ENCODE assay signal across 13 cellular contexts in the genomic region with DNA sequence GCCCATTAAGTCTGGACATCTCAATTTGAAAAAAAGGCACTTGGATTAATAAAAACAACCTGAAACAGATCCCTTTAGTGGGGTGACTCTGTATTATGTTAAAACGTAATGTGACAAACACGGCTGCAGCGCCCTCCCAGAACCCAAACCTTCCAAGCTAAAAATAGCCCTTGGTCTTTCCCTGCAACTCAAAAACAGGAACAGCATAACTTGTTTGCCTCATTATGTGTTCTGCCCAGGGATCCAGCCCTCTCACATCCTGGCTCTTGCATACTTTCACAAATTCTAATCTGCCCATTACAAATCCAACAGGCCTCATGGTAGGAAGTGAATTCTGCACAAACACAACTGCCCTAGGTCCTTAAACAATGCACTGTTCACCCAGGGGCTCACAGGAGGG.
DNase-seq lines count a peak whose midpoint lies in the region; ATAC-seq and TF ChIP-seq lines count a peak whose summit lies in the region.
"Had no signal": no experiment of that assay in that cellular context is flagged by ENCODE, and none has a peak within 500 bp of the region (broad histone marks: within the 10 kb centered on the region; RNA-seq: fewer than 3 reads in every experiment).

No MANE protein-coding gene starts in this region.

- peak overlapping the region; percentile 33 to 51 (median 46) for H3K9ac ChIP-seq in skeletal muscle tissue (ENCODE audit: low read depth in 1 of 3, low read length in 3 of 3)

- H3K27ac ChIP-seq in caudate nucleus (ENCODE audit: low read depth, low read length) (peak overlapping the region; percentile 8), hepatocyte (peak overlapping the region; percentile 11), skeletal muscle tissue (ENCODE audit: low read depth, low read length) (peak overlapping the region; percentile 20)

- no peak for TF ChIP-seq POLR2A in erythroblast (IDR thresholded peaks at IDR 0.05; ENCODE audit: low read length)

- ATAC-seq in GM21360 (IDR thresholded peaks at IDR 0.05; ENCODE audit: unreplicated experiment) (no peak), GM19023 (IDR thresholded peaks at IDR 0.05; ENCODE audit: unreplicated experiment) (no peak)
- no peak for ATAC-seq in activated T-cell treated with anti-CD3 and anti-CD28 coated beads, Interleukin-2, amount 50 U/mL, for 4 hours
- ATAC-seq: effector memory CD8-positive, alpha-beta T cell; mucosa of descending colon had no signal

- no peaks in the 10 kb centered on the region for H3K79me2 ChIP-seq in hepatocyte

- H3K9me3 Mint-ChIP-seq in activated T-cell treated with anti-CD3 and anti-CD28 coated beads, Interleukin-2, amount 50 U/mL, for 4 hours = no peaks in the 10 kb centered on the region
- H3K9me3 Mint-ChIP-seq: activated T-cell treated with anti-CD3 and anti-CD28 coated beads, Interleukin-2, amount 50 U/mL, for 24 hours; effector memory CD8-positive, alpha-beta T cell had no signal

- H3K36me3 Mint-ChIP-seq in activated T-cell treated with anti-CD3 and anti-CD28 coated beads, Interleukin-2, amount 50 U/mL, for 4 hours (ENCODE audit: insufficient read depth) = no peaks in the 10 kb centered on the region

- no peak overlapping the region for H3K4me2 ChIP-seq in hepatocyte

- H4K20me1 ChIP-seq in hepatocyte (ENCODE audit: insufficient read depth, poor library complexity, severe bottlenecking) = no peaks in the 10 kb centered on the region

- no peak overlapping the region for H3K4me3 Mint-ChIP-seq in activated T-cell treated with anti-CD3 and anti-CD28 coated beads, Interleukin-2, amount 50 U/mL, for 4 hours
- H3K4me3 Mint-ChIP-seq: activated T-cell treated with anti-CD3 and anti-CD28 coated beads, Interleukin-2, amount 50 U/mL, for 24 hours; effector memory CD8-positive, alpha-beta T cell had no signal

- H2AFZ ChIP-seq in hepatocyte = no peak overlapping the region

- in situ Hi-C loops in KBM-7 (cut with MboI; ENCODE audit: low pct_unique_long_range_greater_than_20kb, low sequenced_read_pairs) = no loop called here

- 62% methylated on average over 3 of the region's 3 CpGs for WGBS in hepatocyte (ENCODE audit: low lambda C conversion rate, missing lambda C conversion rate)

- H3K36me3 ChIP-seq in hepatocyte (replicated peaks; ENCODE audit: insufficient read depth, low read depth) = no peaks in the 10 kb centered on the region
- H3K36me3 ChIP-seq in skeletal muscle tissue (ENCODE audit: control insufficient read depth in 3 of 3, insufficient read depth in 3 of 3, low read length in 3 of 3) = no peaks in the 10 kb centered on the region

- H3K27me3 Mint-ChIP-seq in activated T-cell treated with anti-CD3 and anti-CD28 coated beads, Interleukin-2, amount 50 U/mL, for 4 hours (ENCODE audit: low read depth) = no peaks in the 10 kb centered on the region

- H3K9me3 ChIP-seq in hepatocyte (ENCODE audit: low read depth) (no peaks in the 10 kb centered on the region), skeletal muscle tissue (ENCODE audit: control insufficient read depth in 3 of 3, low read length in 3 of 3) (no peaks in the 10 kb centered on the region)
- H3K9me3 ChIP-seq: mucosa of descending colon had no signal

- H3K4me1 Mint-ChIP-seq in activated T-cell treated with anti-CD3 and anti-CD28 coated beads, Interleukin-2, amount 50 U/mL, for 4 hours (ENCODE audit: low read depth) = no peaks in the 10 kb centered on the region

- no peaks in the 10 kb centered on the region for H3K9me2 ChIP-seq in hepatocyte (replicated peaks; ENCODE audit: insufficient read depth)

- H3K4me1 ChIP-seq in hepatocyte (ENCODE audit: insufficient read depth) (no peaks in the 10 kb centered on the region), skeletal muscle tissue (ENCODE audit: control insufficient read depth in 3 of 3, insufficient read depth in 3 of 3, low read length in 3 of 3) (peaks cover 7 to 18% (median 15%) of the 10 kb centered on the region in 3 donors)

- H3K27me3 ChIP-seq in hepatocyte (no peaks in the 10 kb centered on the region), skeletal muscle tissue (ENCODE audit: control insufficient read depth in 3 of 3, insufficient read depth in 3 of 3, low read length in 3 of 3) (no peaks in the 10 kb centered on the region)

- no peak for TF ChIP-seq CTCF in hepatocyte (IDR thresholded peaks at IDR 0.05; ENCODE audit: poor library complexity)

- no peak overlapping the region for H3K4me3 ChIP-seq in hepatocyte
- peak overlapping the region in 1 of 3 donors; percentile 21 for H3K4me3 ChIP-seq in skeletal muscle tissue (ENCODE audit: low read length in 3 of 3)
- H3K4me3 ChIP-seq: mucosa of descending colon had no signal

- DNase-seq in KBM-7 = peak; percentile 71
- peak in 3 of 61 donors; percentile 5 to 16 (median 13) for DNase-seq in caudate nucleus (lab: John Stamatoyannopoulos, UW)
- no peak for DNase-seq in hepatocyte (ENCODE audit: low spot score)
- DNase-seq in erythroblast (lab: John Stamatoyannopoulos, UW) = no peak
- no peak for DNase-seq in activated T-cell treated with anti-CD3 and anti-CD28 coated beads, Interleukin-2, amount 50 U/mL, for 4 hours
- DNase-seq: activated T-cell treated with anti-CD3 and anti-CD28 coated beads, Interleukin-2, amount 50 U/mL, for 24 hours; effector memory CD8-positive, alpha-beta T cell; mucosa of descending colon; stimulated activated CD4-positive, alpha-beta T cell treated with anti-CD3 and anti-CD28 coated beads, Interleukin-4, amount 100 ng/mL, for 4 hours; T-helper 1 cell had no signal
